In genomic region chr6:4872841-4873240, GRCh38 we compare ENCODE assay signal across 16 cellular contexts.
DNase-seq lines count a peak whose midpoint lies in the region; TF ChIP-seq lines count a peak whose summit lies in the region.
"Had no signal": no experiment of that assay in that cellular context is flagged by ENCODE, and none has a peak within 500 bp of the region (broad histone marks: within the 10 kb centered on the region; RNA-seq: fewer than 3 reads in every experiment).

No MANE protein-coding gene starts in this region.

- H3K27ac Mint-ChIP-seq in MCF 10A (ENCODE audit: low read depth, unreplicated experiment), result no peak overlapping the region
- no peak overlapping the region for H3K27ac Mint-ChIP-seq in activated CD4-positive, alpha-beta memory T cell treated with anti-CD3 and anti-CD28 coated beads, Interleukin-2, amount 10 ng/mL, durations not matched to agents 7 days and 5 days

- intact Hi-C loops in mammary epithelial cell (cut with micrococcal nuclease), result no loop called here
- intact Hi-C loops in MCF 10A (cut with micrococcal nuclease), result no loop called here

- H3K9me3 ChIP-seq in mammary epithelial cell (replicated peaks; ENCODE audit: insufficient read depth, low read length) (no peaks in the 10 kb centered on the region), Peyer's patch (no peaks in the 10 kb centered on the region)

- H3K9ac ChIP-seq in mammary epithelial cell (ENCODE audit: insufficient read depth, low read length), result no peak overlapping the region

- no peak overlapping the region for H3K4me2 ChIP-seq in mammary epithelial cell (ENCODE audit: insufficient read depth, low read depth, low read length)

- H3K4me3 Mint-ChIP-seq in MCF 10A (ENCODE audit: unreplicated experiment), result no peak overlapping the region
- H3K4me3 Mint-ChIP-seq in activated CD4-positive, alpha-beta memory T cell treated with anti-CD3 and anti-CD28 coated beads, Interleukin-2, amount 10 ng/mL, durations not matched to agents 7 days and 5 days, result no peak overlapping the region
- H3K4me3 Mint-ChIP-seq: CD14-positive monocyte had no signal

- dilution Hi-C loops in mammary epithelial cell (cut with HindIII; ENCODE audit: low sequenced_read_pairs), result no loop called here

- H3K27ac ChIP-seq in mammary epithelial cell (ENCODE audit: insufficient read depth, low read depth, low read length) (no peak overlapping the region), RWPE1 (no peak overlapping the region), Peyer's patch (no peak overlapping the region)

- no peak for TF ChIP-seq POLR2A in Peyer's patch (IDR thresholded peaks at IDR 0.05)

- H3K36me3 Mint-ChIP-seq in MCF 10A (ENCODE audit: insufficient read depth, unreplicated experiment), result no peaks in the 10 kb centered on the region
- peaks cover 1% of the 10 kb centered on the region for H3K36me3 Mint-ChIP-seq in activated CD4-positive, alpha-beta memory T cell treated with anti-CD3 and anti-CD28 coated beads, Interleukin-2, amount 10 ng/mL, durations not matched to agents 7 days and 5 days (ENCODE audit: low read depth)
- H3K36me3 Mint-ChIP-seq: CD14-positive monocyte had no signal

- H3K36me3 ChIP-seq in mammary epithelial cell (ENCODE audit: insufficient read depth, low read length) (no peaks in the 10 kb centered on the region), Peyer's patch (no peaks in the 10 kb centered on the region)

- no peaks in the 10 kb centered on the region for H3K27me3 ChIP-seq in mammary epithelial cell (ENCODE audit: insufficient read depth, low read length)
- no peaks in the 10 kb centered on the region for H3K27me3 ChIP-seq in Peyer's patch

- H3K4me1 Mint-ChIP-seq in MCF 10A (ENCODE audit: insufficient read depth, unreplicated experiment), result peaks cover 16% of the 10 kb centered on the region
- no peaks in the 10 kb centered on the region for H3K4me1 Mint-ChIP-seq in activated CD4-positive, alpha-beta memory T cell treated with anti-CD3 and anti-CD28 coated beads, Interleukin-2, amount 10 ng/mL, durations not matched to agents 7 days and 5 days
- H3K4me1 Mint-ChIP-seq: CD14-positive monocyte had no signal

- 0% methylated on average over 2 of the region's 2 CpGs for WGBS in mammary epithelial cell (ENCODE audit: low coverage, missing lambda C conversion rate)

- in situ Hi-C loops in mammary epithelial cell (cut with MboI; ENCODE audit: low sequenced_read_pairs in 2 of 2), result no loop called here
- in situ Hi-C loops in astrocyte of the spinal cord (cut with HindIII; ENCODE audit: low sequenced_read_pairs), result no loop called here

- H3K79me2 ChIP-seq in mammary epithelial cell (ENCODE audit: insufficient read depth, low read length), result peaks cover 99% of the 10 kb centered on the region

- DNase-seq in mammary epithelial cell (peak; percentile 43), MCF 10A (ENCODE audit: unreplicated experiment) (no peak), astrocyte of the spinal cord (ENCODE audit: low read depth, low spot score) (peak; percentile 27), fibroblast of villous mesenchyme (ENCODE audit: low read depth) (peak; percentile 66), pulmonary artery endothelial cell (ENCODE audit: low read depth, low spot score) (peak; percentile 13), RWPE1 (ENCODE audit: low spot score) (no peak), Peyer's patch (no peak)
- DNase-seq in activated CD4-positive, alpha-beta memory T cell treated with anti-CD3 and anti-CD28 coated beads, Interleukin-2, amount 10 ng/mL, durations not matched to agents 7 days and 5 days, result no peak
- DNase-seq: 8988T, DMS79 treated with DMSO at 0.1 percent for 48 hours, GOT3, KBM-7, MV-4-11, NCI-H1694 treated with DMSO at 0.1 percent for 48 hours, PC-3 had no signal

- POLR2A ChIA-PET in MCF 10A (lab: Yijun Ruan, JAX), result no interaction called here
- POLR2A ChIA-PET in activated CD4-positive, alpha-beta memory T cell treated with anti-CD3 and anti-CD28 coated beads, Interleukin-2, amount 10 ng/mL, durations not matched to agents 7 days and 5 days (lab: Charles Lee), result no interaction called here
- POLR2A ChIA-PET in RWPE1 (lab: Yijun Ruan, JAX; ENCODE audit: low non-redundant PET), result no interaction called here

- no peaks in the 10 kb centered on the region for H3K9me3 Mint-ChIP-seq in MCF 10A (ENCODE audit: unreplicated experiment)
- H3K9me3 Mint-ChIP-seq in activated CD4-positive, alpha-beta memory T cell treated with anti-CD3 and anti-CD28 coated beads, Interleukin-2, amount 10 ng/mL, durations not matched to agents 7 days and 5 days, result peaks cover 2% of the 10 kb centered on the region

- CTCF ChIA-PET in mammary epithelial cell (lab: Charles Lee; ENCODE audit: low non-redundant PET) (no interaction called here), MCF 10A (lab: Yijun Ruan, JAX) (no interaction called here), RWPE1 (lab: Yijun Ruan, JAX) (no interaction called here)
- CTCF ChIA-PET in activated CD4-positive, alpha-beta memory T cell treated with anti-CD3 and anti-CD28 coated beads, Interleukin-2, amount 10 ng/mL, durations not matched to agents 7 days and 5 days (lab: Charles Lee), result no interaction called here

- H4K20me1 ChIP-seq in mammary epithelial cell (ENCODE audit: insufficient read depth, low read length), result peaks cover 8% of the 10 kb centered on the region

- H2AFZ ChIP-seq in mammary epithelial cell (ENCODE audit: low read depth, low read length), result no peak overlapping the region

- H3K4me3 ChIP-seq in mammary epithelial cell (replicated peaks in 1 of 3; ENCODE audit: insufficient read depth in 1 of 3, low read depth in 2 of 3, low read length in 3 of 3) (no peak overlapping the region), astrocyte of the spinal cord (ENCODE audit: low read depth, low read length) (no peak overlapping the region), fibroblast of villous mesenchyme (ENCODE audit: low read depth, low read length) (no peak overlapping the region), Peyer's patch (no peak overlapping the region)

- peaks cover 4% of the 10 kb centered on the region for H3K4me1 ChIP-seq in mammary epithelial cell (ENCODE audit: insufficient read depth, low read length)
- H3K4me1 ChIP-seq in Peyer's patch, result no peaks in the 10 kb centered on the region

- TF ChIP-seq CTCF in mammary epithelial cell (conservative IDR thresholded peaks at IDR 0.05 in 1 of 2, IDR thresholded peaks at IDR 0.05 in 1 of 2; ENCODE audit: extremely low read depth in 1 of 2, insufficient read depth in 1 of 2, low read depth in 1 of 2, low read length in 2 of 2) (no peak), MCF 10A (IDR thresholded peaks at IDR 0.05; ENCODE audit: unreplicated experiment) (no peak), astrocyte of the spinal cord (IDR thresholded peaks at IDR 0.05; ENCODE audit: low read depth, low read length) (no peak), fibroblast of villous mesenchyme (IDR thresholded peaks at IDR 0.05; ENCODE audit: insufficient read depth, low read depth, low read length) (no peak), RWPE1 (conservative IDR thresholded peaks at IDR 0.05; ENCODE audit: low read depth) (no peak), Peyer's patch (IDR thresholded peaks at IDR 0.05) (no peak)

- no peaks in the 10 kb centered on the region for H3K27me3 Mint-ChIP-seq in MCF 10A (ENCODE audit: insufficient read depth, unreplicated experiment)
- H3K27me3 Mint-ChIP-seq in activated CD4-positive, alpha-beta memory T cell treated with anti-CD3 and anti-CD28 coated beads, Interleukin-2, amount 10 ng/mL, durations not matched to agents 7 days and 5 days, result no peaks in the 10 kb centered on the region

- BruUV-seq in mammary epithelial cell (replicated peaks; lab: Mats Ljungman, UMichigan) (no TSS peak), MCF 10A (replicated peaks; lab: Mats Ljungman, UMichigan) (no TSS peak)

Comparison
In these comparisons a context has a peak if more than half of its experiments do, and no peak if none do; other contexts are left out.
1. DNase-seq: peak in mammary epithelial cell (single experiment), astrocyte of the spinal cord (single experiment), fibroblast of villous mesenchyme (single experiment) and pulmonary artery endothelial cell (single experiment); none in MCF 10A (single experiment), activated CD4-positive, alpha-beta memory T cell treated with anti-CD3 and anti-CD28 coated beads, Interleukin-2, amount 10 ng/mL, durations not matched to agents 7 days and 5 days (single experiment), RWPE1 (single experiment) and Peyer's patch (0 of 3).